ENCODE assay signal across 18 cellular contexts in genomic region chr10:96999337-96999736, GRCh38.
"Had no signal": no experiment of that assay in that cellular context is flagged by ENCODE, and none has a peak within 500 bp of the region (broad histone marks: within the 10 kb centered on the region; RNA-seq: fewer than 3 reads in every experiment).

No MANE protein-coding gene starts in this region.

- H3K9me3 ChIP-seq: esophagus squamous epithelium, gastroesophageal sphincter, pancreas, spleen, tibial artery, upper lobe of left lung, vagina had no signal

- H3K27ac ChIP-seq: esophagus squamous epithelium, gastroesophageal sphincter, pancreas, spleen, tibial artery, upper lobe of left lung, vagina had no signal

- DNase-seq: cortex of kidney; effector memory CD4-positive, alpha-beta T cell; esophagus squamous epithelium; foreskin fibroblast; glutamatergic neuron; immature natural killer cell; naive thymus-derived CD8-positive, alpha-beta T cell; pancreas; spleen; stimulated activated CD4-positive, alpha-beta T cell treated with anti-CD3 and anti-CD28 coated beads, Interleukin-15, amount 100 ng/mL, for 24 hours; stimulated activated CD4-positive, alpha-beta T cell treated with anti-CD3 and anti-CD28 coated beads, Interleukin-1b, Interleukin-23, amount 100 ng/mL, for 48 hours; stimulated activated CD4-positive, alpha-beta T cell treated with anti-CD3 and anti-CD28 coated beads, Interleukin-4, amount 100 ng/mL, for 24 hours; tibial artery; upper lobe of left lung had no signal

- H3K4me3 ChIP-seq: esophagus squamous epithelium, gastroesophageal sphincter, pancreas, spleen, tibial artery, upper lobe of left lung, vagina had no signal

- H3K27me3 ChIP-seq: esophagus squamous epithelium, gastroesophageal sphincter, pancreas, spleen, tibial artery, upper lobe of left lung, vagina had no signal

- H3K4me1 ChIP-seq: esophagus squamous epithelium, gastroesophageal sphincter, pancreas, upper lobe of left lung, vagina had no signal

- H3K36me3 ChIP-seq: esophagus squamous epithelium, gastroesophageal sphincter, pancreas, spleen, tibial artery, upper lobe of left lung, vagina had no signal

- ATAC-seq: gastroesophageal sphincter; naive thymus-derived CD8-positive, alpha-beta T cell; pancreas; sciatic nerve; stimulated activated memory B cell treated with anti-CD40 and anti-IgM and Interleukin-4, amounts not matched to agents 10 μg/mL and 1 μg/mL and 100 μg/mL, for 72 hours had no signal
